Comparison of ENCODE assay signal across 9 cellular contexts in the genomic region with DNA sequence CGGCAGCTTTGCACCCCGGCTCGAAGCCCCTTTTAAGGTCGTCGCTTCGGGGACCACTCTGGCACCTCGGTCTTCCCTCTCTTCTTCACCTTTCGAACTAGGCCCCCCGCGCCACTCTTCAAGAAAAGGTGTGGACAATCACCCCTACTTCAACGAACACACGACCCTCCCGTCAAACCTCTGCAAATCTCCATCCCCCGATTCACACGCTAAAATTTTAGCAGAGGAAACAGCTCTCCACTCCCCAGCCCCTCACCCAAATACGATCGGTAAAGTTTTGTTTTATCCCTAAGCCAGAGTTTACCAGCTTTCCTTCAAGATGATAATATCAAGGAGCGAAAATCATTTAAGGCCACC.
DNase-seq lines count a peak whose midpoint lies in the region; ATAC-seq and TF ChIP-seq lines count a peak whose summit lies in the region.
"Had no signal": no experiment of that assay in that cellular context is flagged by ENCODE, and none has a peak within 500 bp of the region (broad histone marks: within the 10 kb centered on the region; RNA-seq: fewer than 3 reads in every experiment).

No MANE protein-coding gene starts in this region.

- DNase-seq in AG04449 (ENCODE audit: low read depth, low spot score) (no peak), MG63 (no peak), natural killer cell (no peak), GM10248 (ENCODE audit: extremely low spot score) (no peak), GDM1 (lab: John Stamatoyannopoulos, UW) (no peak), dedifferentiated amniotic fluid mesenchymal stem cell (ENCODE audit: extremely low spot score) (no peak), NCI-H1048 (lab: John Stamatoyannopoulos, UW) (no peak)

- no peaks in the 10 kb centered on the region for H3K27me3 ChIP-seq in MG63
- H3K27me3 ChIP-seq: right lobe of liver had no signal

- no peaks in the 10 kb centered on the region for H3K9me3 Mint-ChIP-seq in dendritic cell treated with granulocyte-macrophage colony-stimulating factor and Interleukin-4, amounts not matched to agents 40 ng/mL and 50 ng/mL, for 4 days
- no peaks in the 10 kb centered on the region for H3K9me3 Mint-ChIP-seq in natural killer cell

- peak overlapping the region; percentile 74 for H3K4me3 Mint-ChIP-seq in dendritic cell treated with granulocyte-macrophage colony-stimulating factor and Interleukin-4, amounts not matched to agents 40 ng/mL and 50 ng/mL, for 4 days
- peak overlapping the region; percentile 96 for H3K4me3 Mint-ChIP-seq in natural killer cell

- H3K4me1 Mint-ChIP-seq in dendritic cell treated with granulocyte-macrophage colony-stimulating factor and Interleukin-4, amounts not matched to agents 40 ng/mL and 50 ng/mL, for 4 days (ENCODE audit: low read depth): peaks cover 56% of the 10 kb centered on the region
- H3K4me1 Mint-ChIP-seq in natural killer cell: peaks cover 77 to 78% of the 10 kb centered on the region in 2 donors

- peaks cover 10% of the 10 kb centered on the region for H3K36me3 ChIP-seq in MG63
- H3K36me3 ChIP-seq: right lobe of liver had no signal

- intact Hi-C loops in dendritic cell treated with granulocyte-macrophage colony-stimulating factor and Interleukin-4, amounts not matched to agents 40 ng/mL and 50 ng/mL, for 4 days (cut with micrococcal nuclease): no loop called here
- intact Hi-C loops in natural killer cell (cut with micrococcal nuclease): loop anchor here (5.0 to 10.0 kb wide), 2 partner anchors 36 to 53 kb away; no protein-coding TSS in a partner anchor

- peaks cover 33% of the 10 kb centered on the region for H3K36me3 Mint-ChIP-seq in dendritic cell treated with granulocyte-macrophage colony-stimulating factor and Interleukin-4, amounts not matched to agents 40 ng/mL and 50 ng/mL, for 4 days (ENCODE audit: low read depth)
- H3K36me3 Mint-ChIP-seq in natural killer cell: no peaks in the 10 kb centered on the region

- no peaks in the 10 kb centered on the region for H3K27me3 Mint-ChIP-seq in dendritic cell treated with granulocyte-macrophage colony-stimulating factor and Interleukin-4, amounts not matched to agents 40 ng/mL and 50 ng/mL, for 4 days
- H3K27me3 Mint-ChIP-seq in natural killer cell (ENCODE audit: low read depth in 2 of 2): no peaks in the 10 kb centered on the region

- peak overlapping the region; percentile 91 for H3K27ac Mint-ChIP-seq in dendritic cell treated with granulocyte-macrophage colony-stimulating factor and Interleukin-4, amounts not matched to agents 40 ng/mL and 50 ng/mL, for 4 days
- peak overlapping the region; percentile 94 to 96 for H3K27ac Mint-ChIP-seq in natural killer cell

- no peaks in the 10 kb centered on the region for H3K9me3 ChIP-seq in MG63
- H3K9me3 ChIP-seq: right lobe of liver had no signal

- POLR2A ChIA-PET in AG04449 (lab: Yijun Ruan, JAX): interaction anchor here (1.1 to 2.0 kb wide), 2 partner anchors 10 to 138 kb away, joined by 4 read pairs; no protein-coding TSS in a partner anchor
- POLR2A ChIA-PET in GM10248 (lab: Yijun Ruan, JAX): no interaction called here

- H3K4me3 ChIP-seq in AG04449 (ENCODE audit: low read depth, low read length) (peak overlapping the region; percentile 49), MG63 (peak overlapping the region; percentile 43)

- TF ChIP-seq CTCF in AG04449 (IDR thresholded peaks at IDR 0.05; ENCODE audit: insufficient read depth, low read length, missing control alignments): no peak
- TF ChIP-seq CTCF in natural killer cell (IDR thresholded peaks at IDR 0.05): no peak
- no peak for TF ChIP-seq CTCF in GM10248 (IDR thresholded peaks at IDR 0.05; ENCODE audit: control extremely low read depth, extremely low read depth, low read depth, missing control alignments)

- no peak for ATAC-seq in natural killer cell

- CTCF ChIA-PET in AG04449 (lab: Yijun Ruan, JAX) (interaction anchor here (0.7 to 1.2 kb wide), 3 partner anchors 12 to 134 kb away, joined by 3 to 4 read pairs (median 3); no protein-coding TSS in a partner anchor), GM10248 (lab: Yijun Ruan, JAX) (no interaction called here)
